In genomic region chr9:36140086-36141084, GRCh38 we compare ENCODE assay signal across 11 cellular contexts. TPM values are rescaled to one million over a fixed set of nuclear protein-coding genes. Genes with fewer than 3 reads are reported as not detected.
DNase-seq lines count a peak whose midpoint lies in the region; ATAC-seq and TF ChIP-seq lines count a peak whose summit lies in the region.
"Had no signal": no experiment of that assay in that cellular context is flagged by ENCODE, and none has a peak within 500 bp of the region (broad histone marks: within the 10 kb centered on the region; RNA-seq: fewer than 3 reads in every experiment).

No MANE protein-coding gene starts in this region.

- no peak overlapping the region for H3K9ac ChIP-seq in mammary epithelial cell (ENCODE audit: insufficient read depth, low read length)

- CTCF ChIA-PET in mammary epithelial cell (lab: Charles Lee; ENCODE audit: low non-redundant PET), result no interaction called here
- CTCF ChIA-PET in naive thymus-derived CD4-positive, alpha-beta T cell (lab: Charles Lee), result interaction anchor here (0.9 to 1.2 kb wide), 3 partner anchors 23 to 37 kb away, joined by 3 to 4 read pairs (median 4); no protein-coding TSS in a partner anchor

- TF ChIP-seq POLR2A in breast epithelium (IDR thresholded peaks at IDR 0.05) (no peak), uterus (IDR thresholded peaks at IDR 0.05) (no peak)

- H3K4me3 ChIP-seq in breast epithelium (peak overlapping the region in 1 of 3 donors; percentile 22), mammary epithelial cell (replicated peaks in 1 of 3; ENCODE audit: insufficient read depth in 1 of 3, low read depth in 2 of 3, low read length in 3 of 3) (no peak overlapping the region), uterus (no peak overlapping the region)
- H3K4me3 ChIP-seq in naive thymus-derived CD4-positive, alpha-beta T cell (ENCODE audit: low read length), result peak overlapping the region; percentile 45
- H3K4me3 ChIP-seq: lung had no signal

- no peak for TF ChIP-seq CTCF in breast epithelium (IDR thresholded peaks at IDR 0.05)
- no peak for TF ChIP-seq CTCF in mammary epithelial cell (conservative IDR thresholded peaks at IDR 0.05 in 1 of 2, IDR thresholded peaks at IDR 0.05 in 1 of 2; ENCODE audit: extremely low read depth in 1 of 2, insufficient read depth in 1 of 2, low read depth in 1 of 2, low read length in 2 of 2)
- TF ChIP-seq CTCF in uterus (IDR thresholded peaks at IDR 0.05), result no peak

- no peaks in the 10 kb centered on the region for H3K36me3 ChIP-seq in breast epithelium
- H3K36me3 ChIP-seq in mammary epithelial cell (ENCODE audit: insufficient read depth, low read length), result no peaks in the 10 kb centered on the region
- H3K36me3 ChIP-seq in naive thymus-derived CD4-positive, alpha-beta T cell (ENCODE audit: control insufficient read depth in 2 of 3, insufficient read depth in 3 of 3, low read length in 3 of 3), result no peaks in the 10 kb centered on the region
- H3K36me3 ChIP-seq in uterus, result no peaks in the 10 kb centered on the region

- BruUV-seq in mammary epithelial cell (replicated peaks; lab: Mats Ljungman, UMichigan), result no TSS peak

- no peak overlapping the region for H2AFZ ChIP-seq in mammary epithelial cell (ENCODE audit: low read depth, low read length)

- H3K36me3 Mint-ChIP-seq in activated T-helper 17 cell treated with anti-CD3 and anti-CD28 coated beads, Interleukin-2, amount 50 U/mL, for 72 hours (ENCODE audit: low read depth), result no peaks in the 10 kb centered on the region
- peaks cover 2 to 45% (median 3%) of the 10 kb centered on the region in 5 donors for H3K36me3 Mint-ChIP-seq in naive thymus-derived CD4-positive, alpha-beta T cell

- 78% methylated on average over 9 of the region's 11 CpGs for WGBS in mammary epithelial cell (ENCODE audit: low coverage, missing lambda C conversion rate)

- intact Hi-C loops in breast epithelium (cut with DNase I; ENCODE audit: low total_unique reads) (no loop called here), mammary epithelial cell (cut with micrococcal nuclease) (loop anchor here (2.0 kb wide), 1 partner anchor 24 kb away; no protein-coding TSS in a partner anchor), uterus (cut with DNase I; ENCODE audit: low total_unique reads) (no loop called here)
- intact Hi-C loops in naive thymus-derived CD4-positive, alpha-beta T cell (cut with micrococcal nuclease), result loop anchor here (1.0 to 5.0 kb wide), 5 partner anchors 11 to 347 kb away; partner anchors contain the start of genes CLTA (in 1 of the 2) and RNF38 (in 1 of the 2)

- H3K4me1 ChIP-seq in breast epithelium, result peaks cover 0 to 15% of the 10 kb centered on the region in 2 donors
- peaks cover 12% of the 10 kb centered on the region for H3K4me1 ChIP-seq in mammary epithelial cell (ENCODE audit: insufficient read depth, low read length)
- peaks cover 80 to 89% of the 10 kb centered on the region in 2 donors for H3K4me1 ChIP-seq in naive thymus-derived CD4-positive, alpha-beta T cell (ENCODE audit: control insufficient read depth in 2 of 2, insufficient read depth in 2 of 2, low read length in 2 of 2)
- H3K4me1 ChIP-seq in uterus, result peaks cover 2 to 17% of the 10 kb centered on the region in 2 donors

- H3K9me3 ChIP-seq in breast epithelium (no peaks in the 10 kb centered on the region), mammary epithelial cell (replicated peaks; ENCODE audit: insufficient read depth, low read length) (no peaks in the 10 kb centered on the region), uterus (no peaks in the 10 kb centered on the region)
- H3K9me3 ChIP-seq in naive thymus-derived CD4-positive, alpha-beta T cell (ENCODE audit: control insufficient read depth in 2 of 3, low read length in 3 of 3), result peaks cover 0 to 2% (median 0%) of the 10 kb centered on the region in 3 experiments

- H3K27me3 Mint-ChIP-seq in activated T-helper 17 cell treated with anti-CD3 and anti-CD28 coated beads, Interleukin-2, amount 50 U/mL, for 72 hours, result no peaks in the 10 kb centered on the region
- peaks cover 0 to 13% (median 0%) of the 10 kb centered on the region in 5 donors for H3K27me3 Mint-ChIP-seq in naive thymus-derived CD4-positive, alpha-beta T cell

- H3K4me2 ChIP-seq in mammary epithelial cell (ENCODE audit: insufficient read depth, low read depth, low read length), result no peak overlapping the region

- H3K27me3 ChIP-seq in breast epithelium (no peaks in the 10 kb centered on the region), mammary epithelial cell (ENCODE audit: insufficient read depth, low read length) (no peaks in the 10 kb centered on the region), uterus (no peaks in the 10 kb centered on the region)
- no peaks in the 10 kb centered on the region for H3K27me3 ChIP-seq in naive thymus-derived CD4-positive, alpha-beta T cell (ENCODE audit: control insufficient read depth in 2 of 2, insufficient read depth in 2 of 2, low read length in 2 of 2)

- peak overlapping the region; percentile 91 for H3K27ac Mint-ChIP-seq in activated T-helper 17 cell treated with anti-CD3 and anti-CD28 coated beads, Interleukin-2, amount 50 U/mL, for 72 hours
- H3K27ac Mint-ChIP-seq in naive thymus-derived CD4-positive, alpha-beta T cell, result peak overlapping the region; percentile 63 to 100 (median 86)

- POLR2A ChIA-PET in naive thymus-derived CD4-positive, alpha-beta T cell (lab: Charles Lee), result interaction anchor here (0.7 to 2.4 kb wide), 9 partner anchors 11 to 100 kb away, joined by 3 to 12 read pairs (median 3); partner anchors contain the start of gene CLTA

- H3K4me1 Mint-ChIP-seq in activated T-helper 17 cell treated with anti-CD3 and anti-CD28 coated beads, Interleukin-2, amount 50 U/mL, for 72 hours, result peaks cover 72% of the 10 kb centered on the region
- H3K4me1 Mint-ChIP-seq in naive thymus-derived CD4-positive, alpha-beta T cell, result peaks cover 82 to 90% (median 87%) of the 10 kb centered on the region in 7 donors

- peak; percentile 1 for ATAC-seq in activated T-helper 17 cell treated with anti-CD3 and anti-CD28 coated beads, Interleukin-2, amount 50 U/mL, for 72 hours (replicated peaks)
- ATAC-seq in naive thymus-derived CD4-positive, alpha-beta T cell, result peak; percentile 16

- H3K27ac ChIP-seq in breast epithelium (peak overlapping the region; percentile 68 to 80), mammary epithelial cell (ENCODE audit: insufficient read depth, low read depth, low read length) (no peak overlapping the region), uterus (peak overlapping the region; percentile 81 to 91), caudate nucleus (ENCODE audit: low read depth, low read length) (no peak overlapping the region)
- H3K27ac ChIP-seq in naive thymus-derived CD4-positive, alpha-beta T cell (ENCODE audit: low read depth, low read length), result peak overlapping the region; percentile 46

- in situ Hi-C loops in mammary epithelial cell (cut with MboI; ENCODE audit: low sequenced_read_pairs in 2 of 2), result no loop called here

- dilution Hi-C loops in mammary epithelial cell (cut with HindIII; ENCODE audit: low sequenced_read_pairs), result loop anchor here (10.0 kb wide), 3 partner anchors 74 to 176 kb away; no protein-coding TSS in a partner anchor

- no peak for DNase-seq in breast epithelium (ENCODE audit: low spot score in 2 of 2)
- DNase-seq in mammary epithelial cell, result no peak
- peak in 8 of 9 donors; percentile 36 to 61 (median 48) for DNase-seq in naive thymus-derived CD4-positive, alpha-beta T cell
- DNase-seq in uterus, result no peak
- no peak for DNase-seq in caudate nucleus (lab: John Stamatoyannopoulos, UW)
- no peak for DNase-seq in GM19238 (ENCODE audit: insufficient read length, low spot score)
- DNase-seq in cerebellum (ENCODE audit: low spot score), result no peak
- DNase-seq: stimulated activated CD4-positive, alpha-beta T cell treated with anti-CD3 and anti-CD28 coated beads, Interleukin-4, amount 100 ng/mL, for 24 hours had no signal

- H3K9me3 Mint-ChIP-seq in activated T-helper 17 cell treated with anti-CD3 and anti-CD28 coated beads, Interleukin-2, amount 50 U/mL, for 72 hours, result peaks cover 2% of the 10 kb centered on the region
- peaks cover 1 to 3% (median 2%) of the 10 kb centered on the region in 11 donors for H3K9me3 Mint-ChIP-seq in naive thymus-derived CD4-positive, alpha-beta T cell

- no peaks in the 10 kb centered on the region for H3K79me2 ChIP-seq in mammary epithelial cell (ENCODE audit: insufficient read depth, low read length)

- H3K4me3 Mint-ChIP-seq in activated T-helper 17 cell treated with anti-CD3 and anti-CD28 coated beads, Interleukin-2, amount 50 U/mL, for 72 hours, result peak overlapping the region; percentile 86
- H3K4me3 Mint-ChIP-seq in naive thymus-derived CD4-positive, alpha-beta T cell, result peak overlapping the region; percentile 66 to 93 (median 82)

- no peaks in the 10 kb centered on the region for H4K20me1 ChIP-seq in mammary epithelial cell (ENCODE audit: insufficient read depth, low read length)

RNA-seq across cellular contexts. Expression of gene GLIPR2, which starts 3.9 kb away (rescaled TPM):
- 10 to 100 TPM; 16.5 to 57.4 (median 26.9) TPM for total RNA-seq in breast epithelium
- 1 to 10 TPM; 1.2 to 2.1 TPM for total RNA-seq in mammary epithelial cell
- 2.4 TPM for polyA plus RNA-seq in mammary epithelial cell
- polyA minus RNA-seq in mammary epithelial cell, result not detected
- total RNA-seq in activated T-helper 17 cell treated with anti-CD3 and anti-CD28 coated beads, Interleukin-2, amount 50 U/mL, for 72 hours, result 10 to 100 TPM; 10.2 to 10.7 TPM
- total RNA-seq in naive thymus-derived CD4-positive, alpha-beta T cell, result 10 to 100 TPM in 3 of 5 experiments, 1 to 10 TPM in 2; 7.7 to 74.7 (median 18.6) TPM
- polyA plus RNA-seq in naive thymus-derived CD4-positive, alpha-beta T cell, result 10 to 100 TPM; 38.8 to 68.6 TPM
- total RNA-seq in uterus, result 100 to 1,000 TPM in 1 of 4 donors, 10 to 100 TPM in 3; 25.6 to 109 (median 60.8) TPM
- total RNA-seq in cerebellum, result 13.0 TPM

RNA-seq across cellular contexts. Expression of gene CCIN, which starts 28.8 kb away (rescaled TPM):
- total RNA-seq in breast epithelium, result under 1 TPM in 1 of 3 donors, not detected in 2; 0.80 TPM
- total RNA-seq in mammary epithelial cell, result not detected
- not detected for polyA plus RNA-seq in mammary epithelial cell
- polyA minus RNA-seq in mammary epithelial cell, result not detected
- not detected for total RNA-seq in activated T-helper 17 cell treated with anti-CD3 and anti-CD28 coated beads, Interleukin-2, amount 50 U/mL, for 72 hours
- total RNA-seq in naive thymus-derived CD4-positive, alpha-beta T cell, result 1 to 10 TPM in 1 of 5 experiments, under 1 TPM in 2, not detected in 2; 0.15 to 3.6 (median 0.56) TPM
- polyA plus RNA-seq in naive thymus-derived CD4-positive, alpha-beta T cell, result under 1 TPM in 1 of 2 donors, not detected in 1; 0.41 TPM
- total RNA-seq in uterus, result 1 to 10 TPM in 2 of 4 donors, under 1 TPM in 2; 0.26 to 1.6 (median 0.99) TPM
- 2.3 TPM for total RNA-seq in cerebellum
- polyA plus RNA-seq: esophagus had no signal

RNA-seq across cellular contexts. Expression of gene CLTA, which starts 50.3 kb away (rescaled TPM):
- total RNA-seq in breast epithelium (100 to 1,000 TPM; 177 to 202 (median 178) TPM), mammary epithelial cell (100 to 1,000 TPM; 130 to 217 TPM), uterus (100 to 1,000 TPM; 111 to 191 (median 141) TPM), cerebellum (79.3 TPM)
- 231 TPM for polyA plus RNA-seq in mammary epithelial cell
- polyA minus RNA-seq in mammary epithelial cell, result 60.1 TPM
- total RNA-seq in activated T-helper 17 cell treated with anti-CD3 and anti-CD28 coated beads, Interleukin-2, amount 50 U/mL, for 72 hours, result 100 to 1,000 TPM in 1 of 2 donors, 10 to 100 TPM in 1; 69.3 to 166 TPM
- 100 to 1,000 TPM in 1 of 5 experiments, 10 to 100 TPM in 4; 32.2 to 140 (median 69.5) TPM for total RNA-seq in naive thymus-derived CD4-positive, alpha-beta T cell
- 100 to 1,000 TPM in 1 of 2 donors, 10 to 100 TPM in 1; 72.0 to 114 TPM for polyA plus RNA-seq in naive thymus-derived CD4-positive, alpha-beta T cell

Comparison
In these comparisons a context has a peak if more than half of its experiments do, and no peak if none do; other contexts are left out.
1. H3K27ac ChIP-seq: peak in breast epithelium (2 of 2), naive thymus-derived CD4-positive, alpha-beta T cell (single experiment) and uterus (2 of 2); none in mammary epithelial cell (single experiment) and caudate nucleus (single experiment).
2. intact Hi-C loops: an anchor here in mammary epithelial cell (2.0 kb wide) and naive thymus-derived CD4-positive, alpha-beta T cell (1.0 to 5.0 kb wide); none called in breast epithelium and uterus.
3. DNase-seq: peak in naive thymus-derived CD4-positive, alpha-beta T cell (8 of 9); none in breast epithelium (0 of 2), mammary epithelial cell (single experiment), uterus (0 of 2), caudate nucleus (0 of 61), GM19238 (single experiment) and cerebellum (single experiment).